ENCODE assay signal across 8 cellular contexts in the genomic region with DNA sequence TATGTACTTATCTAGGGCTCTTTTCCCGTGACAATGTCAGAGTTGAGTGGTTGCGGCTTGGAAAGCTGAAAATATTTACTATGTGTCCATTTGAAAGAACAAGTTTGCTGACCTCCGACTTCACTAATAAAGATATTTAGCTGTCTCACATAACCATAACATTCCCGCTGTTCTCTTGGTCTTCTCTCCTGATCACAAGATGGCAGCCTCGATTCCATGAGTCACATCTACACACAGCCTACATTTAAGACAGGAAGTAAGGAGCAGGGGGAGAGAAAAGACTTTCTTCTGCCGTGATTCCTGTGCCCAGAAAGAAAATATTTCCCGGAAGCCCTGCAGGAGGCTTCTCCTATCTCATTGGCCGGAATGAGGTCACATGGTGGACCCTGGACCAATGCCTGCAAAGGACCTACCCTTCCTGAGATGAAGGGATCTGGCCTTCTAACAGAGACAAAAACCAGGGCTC. TPM values are rescaled to one million over a fixed set of nuclear protein-coding genes. Genes with fewer than 3 reads are reported as not detected.
DNase-seq lines count a peak whose midpoint lies in the region; ATAC-seq, FAIRE-seq and TF ChIP-seq lines count a peak whose summit lies in the region.

No MANE protein-coding gene starts in this region.

- no TSS peak for BruUV-seq in MCF 10A (replicated peaks; lab: Mats Ljungman, UMichigan)

- CTCF ChIA-PET in MCF 10A (lab: Yijun Ruan, JAX): interaction anchor here (0.6 to 9.1 kb wide), 19 partner anchors 9 to 422 kb away, joined by 3 to 121 read pairs (median 4); no protein-coding TSS in a partner anchor

- H3K4me3 ChIP-seq in OCI-LY3 (ENCODE audit: low read length) (peak overlapping the region; percentile 55), fibroblast of the aortic adventitia (ENCODE audit: low read depth, low read length) (no peak overlapping the region), skeletal muscle cell (ENCODE audit: low read depth, low read length) (no peak overlapping the region)

- H3K36me3 ChIP-seq in OCI-LY3 (replicated peaks; ENCODE audit: low read depth, low read length): no peaks in the 10 kb centered on the region

- peaks cover 9% of the 10 kb centered on the region for H3K27me3 Mint-ChIP-seq in MCF 10A (ENCODE audit: insufficient read depth, unreplicated experiment)

- H3K36me3 Mint-ChIP-seq in MCF 10A (ENCODE audit: insufficient read depth, unreplicated experiment): no peaks in the 10 kb centered on the region

- H3K27ac Mint-ChIP-seq in MCF 10A (ENCODE audit: low read depth, unreplicated experiment): no peak overlapping the region

- peaks cover 16% of the 10 kb centered on the region for H3K27me3 ChIP-seq in OCI-LY3 (ENCODE audit: low read depth, low read length)

- no peak for TF ChIP-seq CTCF in OCI-LY3 (IDR thresholded peaks at IDR 0.05; ENCODE audit: low read depth, low read length)
- TF ChIP-seq CTCF in fibroblast of the aortic adventitia (IDR thresholded peaks at IDR 0.05; ENCODE audit: insufficient read depth, low read length): no peak
- no peak for TF ChIP-seq CTCF in MCF 10A (IDR thresholded peaks at IDR 0.05; ENCODE audit: unreplicated experiment)

- peaks cover 7% of the 10 kb centered on the region; the same call in 1 of the 2 replicates for H3K4me1 ChIP-seq in OCI-LY3 (ENCODE audit: low read length)

- intact Hi-C loops in MCF 10A (cut with micrococcal nuclease): loop anchor here (5.0 kb wide), 1 partner anchor 406 kb away; no protein-coding TSS in a partner anchor

- no peak for TF ChIP-seq POLR2A in H54 (IDR thresholded peaks at IDR 0.05; ENCODE audit: low read depth, low read length)

- H3K4me2 ChIP-seq in OCI-LY3 (ENCODE audit: low read length): peak overlapping the region; percentile 85

- H2AFZ ChIP-seq in OCI-LY3 (ENCODE audit: low read depth, low read length): peak overlapping the region; percentile 69

- no peaks in the 10 kb centered on the region for H3K9me3 ChIP-seq in OCI-LY3 (ENCODE audit: insufficient read depth, low read length)

- peaks cover 6% of the 10 kb centered on the region for H3K4me1 Mint-ChIP-seq in MCF 10A (ENCODE audit: insufficient read depth, unreplicated experiment)

- H3K79me2 ChIP-seq in OCI-LY3 (ENCODE audit: low read length): no peaks in the 10 kb centered on the region

- DNase-seq in H54 (ENCODE audit: insufficient read length, low spot score): peak; percentile 81
- peak; percentile 46 for DNase-seq in fibroblast of the aortic adventitia (ENCODE audit: low read depth)
- peak; percentile 6 for DNase-seq in skeletal muscle cell (ENCODE audit: low read depth)
- no peak for DNase-seq in putamen (ENCODE audit: low spot score)
- no peak for DNase-seq in MCF 10A (ENCODE audit: unreplicated experiment)
- no peak for DNase-seq in substantia nigra (lab: John Stamatoyannopoulos, UW)

- no peaks in the 10 kb centered on the region for H3K9me3 Mint-ChIP-seq in MCF 10A (ENCODE audit: unreplicated experiment)

- H4K20me1 ChIP-seq in OCI-LY3 (ENCODE audit: insufficient read depth, low read length): no peaks in the 10 kb centered on the region

- H3K27ac ChIP-seq in OCI-LY3 (ENCODE audit: low read length) (no peak overlapping the region), substantia nigra (ENCODE audit: low read depth, low read length, poor library complexity, severe bottlenecking) (no peak overlapping the region)

- H3K4me3 Mint-ChIP-seq in MCF 10A (ENCODE audit: unreplicated experiment): no peak overlapping the region

- POLR2A ChIA-PET in MCF 10A (lab: Yijun Ruan, JAX): interaction anchor here (0.7 kb wide), 1 partner anchor 225 kb away, joined by 3 read pairs; no protein-coding TSS in a partner anchor

- no peak overlapping the region for H3K9ac ChIP-seq in OCI-LY3 (ENCODE audit: low read length)

- FAIRE-seq in H54 (lab: Jason Lieb, UNC): peak; percentile 48

- no peak for ATAC-seq in GM21528 (IDR thresholded peaks at IDR 0.05; ENCODE audit: low FRiP score, unreplicated experiment)

RNA-seq across cellular contexts. Expression of gene SYT13, which starts 47.4 kb away (rescaled TPM):
- total RNA-seq in fibroblast of the aortic adventitia (ENCODE audit: low replicate concordance) (not detected in 2 replicates), MCF 10A (2022) (not detected in 2 replicates)

Comparison
In these comparisons a context has a peak if more than half of its experiments do, and no peak if none do; other contexts are left out.
1. DNase-seq: peak in H54 (single experiment), fibroblast of the aortic adventitia (single experiment) and skeletal muscle cell (single experiment); none in putamen (single experiment), MCF 10A (single experiment) and substantia nigra (0 of 49).